ENCODE assay signal across 1 cellular context in the genomic region with DNA sequence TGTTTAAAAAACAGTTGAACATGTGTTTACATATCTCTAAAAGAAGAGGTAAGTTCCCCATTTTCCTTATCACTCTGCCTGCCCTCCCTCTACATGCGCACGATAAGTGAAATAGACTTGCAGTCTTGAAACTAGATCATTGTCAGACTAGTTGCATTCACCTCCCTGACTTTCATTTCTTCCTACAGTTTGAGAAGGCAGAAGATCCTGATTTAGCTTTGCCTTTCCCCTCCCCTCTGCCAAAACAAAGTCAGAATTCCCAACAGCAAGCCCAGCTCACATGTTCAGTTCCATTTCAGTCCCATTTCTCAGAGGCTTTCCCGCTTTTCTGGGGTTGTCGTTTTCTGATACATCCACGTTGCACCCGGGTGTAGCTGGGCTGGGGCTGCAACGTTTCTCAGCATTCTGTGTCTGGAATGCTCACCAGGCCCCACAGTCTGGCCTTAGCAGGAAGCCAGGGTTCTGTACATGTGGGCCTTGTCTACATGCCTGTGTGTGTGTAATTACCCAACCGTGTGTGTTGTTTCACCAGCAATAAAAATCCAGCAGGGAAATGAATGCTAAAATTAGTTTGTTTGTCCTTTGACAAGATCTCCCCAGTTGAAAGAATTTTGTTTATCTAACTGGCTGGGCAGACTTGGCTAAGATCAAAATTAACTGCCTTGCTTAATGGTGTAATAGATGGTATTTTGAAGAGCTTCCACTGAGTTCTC.
TF ChIP-seq lines count a peak whose summit lies in the region.

No MANE protein-coding gene starts in this region.

TF ChIP-seq in K562, 482 proteins besides CTCF, POLR2A, EP300 and RAD21 (continued from another document and continues in another):
- no peak for TF ChIP-seq TAF1 (IDR thresholded peaks at IDR 0.05; ENCODE audit: control insufficient read depth, extremely low read depth, insufficient read depth, low read length, severe bottlenecking)
- TF ChIP-seq, protein P1, sequence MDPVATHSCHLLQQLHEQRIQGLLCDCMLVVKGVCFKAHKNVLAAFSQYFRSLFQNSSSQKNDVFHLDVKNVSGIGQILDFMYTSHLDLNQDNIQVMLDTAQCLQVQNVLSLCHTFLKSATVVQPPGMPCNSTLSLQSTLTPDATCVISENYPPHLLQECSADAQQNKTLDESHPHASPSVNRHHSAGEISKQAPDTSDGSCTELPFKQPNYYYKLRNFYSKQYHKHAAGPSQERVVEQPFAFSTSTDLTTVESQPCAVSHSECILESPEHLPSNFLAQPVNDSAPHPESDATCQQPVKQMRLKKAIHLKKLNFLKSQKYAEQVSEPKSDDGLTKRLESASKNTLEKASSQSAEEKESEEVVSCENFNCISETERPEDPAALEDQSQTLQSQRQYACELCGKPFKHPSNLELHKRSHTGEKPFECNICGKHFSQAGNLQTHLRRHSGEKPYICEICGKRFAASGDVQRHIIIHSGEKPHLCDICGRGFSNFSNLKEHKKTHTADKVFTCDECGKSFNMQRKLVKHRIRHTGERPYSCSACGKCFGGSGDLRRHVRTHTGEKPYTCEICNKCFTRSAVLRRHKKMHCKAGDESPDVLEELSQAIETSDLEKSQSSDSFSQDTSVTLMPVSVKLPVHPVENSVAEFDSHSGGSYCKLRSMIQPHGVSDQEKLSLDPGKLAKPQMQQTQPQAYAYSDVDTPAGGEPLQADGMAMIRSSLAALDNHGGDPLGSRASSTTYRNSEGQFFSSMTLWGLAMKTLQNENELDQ (CRISPR knock-in tag; IDR thresholded peaks at IDR 0.05; ENCODE audit: borderline replicate concordance), result no peak
- TF ChIP-seq PTRF (tag; IDR thresholded peaks at IDR 0.05), result no peak
- TF ChIP-seq RBM22 (IDR thresholded peaks at IDR 0.05; ENCODE audit: low read depth, low read length, poor library complexity, severe bottlenecking), result no peak
- no peak for TF ChIP-seq PCBP2 (IDR thresholded peaks at IDR 0.05; ENCODE audit: low read depth, low read length, poor library complexity, severe bottlenecking)
- TF ChIP-seq ZC3H8 (IDR thresholded peaks at IDR 0.05), result no peak
- no peak for TF ChIP-seq ZC3H4 (CRISPR knock-in tag; IDR thresholded peaks at IDR 0.05; ENCODE audit: borderline replicate concordance)
- no peak for TF ChIP-seq ZNF174 (CRISPR knock-in tag; IDR thresholded peaks at IDR 0.05)
- TF ChIP-seq TBP (optimal IDR thresholded peaks at IDR 0.05; ENCODE audit: low read depth, low read length), result peak; percentile 51
- TF ChIP-seq, protein P2, sequence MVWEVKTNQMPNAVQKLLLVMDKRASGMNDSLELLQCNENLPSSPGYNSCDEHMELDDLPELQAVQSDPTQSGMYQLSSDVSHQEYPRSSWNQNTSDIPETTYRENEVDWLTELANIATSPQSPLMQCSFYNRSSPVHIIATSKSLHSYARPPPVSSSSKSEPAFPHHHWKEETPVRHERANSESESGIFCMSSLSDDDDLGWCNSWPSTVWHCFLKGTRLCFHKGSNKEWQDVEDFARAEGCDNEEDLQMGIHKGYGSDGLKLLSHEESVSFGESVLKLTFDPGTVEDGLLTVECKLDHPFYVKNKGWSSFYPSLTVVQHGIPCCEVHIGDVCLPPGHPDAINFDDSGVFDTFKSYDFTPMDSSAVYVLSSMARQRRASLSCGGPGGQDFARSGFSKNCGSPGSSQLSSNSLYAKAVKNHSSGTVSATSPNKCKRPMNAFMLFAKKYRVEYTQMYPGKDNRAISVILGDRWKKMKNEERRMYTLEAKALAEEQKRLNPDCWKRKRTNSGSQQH (CRISPR knock-in tag; IDR thresholded peaks at IDR 0.05), result peak; percentile 67; the same call in 1 of the 2 replicates
- no peak for TF ChIP-seq LARP7 (IDR thresholded peaks at IDR 0.05)
- TF ChIP-seq HOXB6 (CRISPR knock-in tag; IDR thresholded peaks at IDR 0.05; ENCODE audit: borderline replicate concordance), result no peak
- no peak for TF ChIP-seq MED1 (CRISPR knock-in tag; IDR thresholded peaks at IDR 0.05; ENCODE audit: borderline replicate concordance)
- no peak for TF ChIP-seq HMGN3 (IDR thresholded peaks at IDR 0.05; ENCODE audit: borderline replicate concordance, extremely low read depth, insufficient read length, low read depth, low read length)
- TF ChIP-seq, protein P3, sequence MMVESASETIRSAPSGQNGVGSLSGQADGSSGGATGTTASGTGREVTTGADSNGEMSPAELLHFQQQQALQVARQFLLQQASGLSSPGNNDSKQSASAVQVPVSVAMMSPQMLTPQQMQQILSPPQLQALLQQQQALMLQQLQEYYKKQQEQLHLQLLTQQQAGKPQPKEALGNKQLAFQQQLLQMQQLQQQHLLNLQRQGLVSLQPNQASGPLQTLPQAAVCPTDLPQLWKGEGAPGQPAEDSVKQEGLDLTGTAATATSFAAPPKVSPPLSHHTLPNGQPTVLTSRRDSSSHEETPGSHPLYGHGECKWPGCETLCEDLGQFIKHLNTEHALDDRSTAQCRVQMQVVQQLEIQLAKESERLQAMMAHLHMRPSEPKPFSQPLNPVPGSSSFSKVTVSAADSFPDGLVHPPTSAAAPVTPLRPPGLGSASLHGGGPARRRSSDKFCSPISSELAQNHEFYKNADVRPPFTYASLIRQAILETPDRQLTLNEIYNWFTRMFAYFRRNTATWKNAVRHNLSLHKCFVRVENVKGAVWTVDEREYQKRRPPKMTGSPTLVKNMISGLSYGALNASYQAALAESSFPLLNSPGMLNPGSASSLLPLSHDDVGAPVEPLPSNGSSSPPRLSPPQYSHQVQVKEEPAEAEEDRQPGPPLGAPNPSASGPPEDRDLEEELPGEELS (CRISPR knock-in tag; IDR thresholded peaks at IDR 0.05; ENCODE audit: borderline replicate concordance), result no peak
- TF ChIP-seq FOXA3 (CRISPR knock-in tag; conservative IDR thresholded peaks at IDR 0.05 in 1 of 2, IDR thresholded peaks at IDR 0.05 in 1 of 2), result peak in 1 of 2 experiments; percentile 52; a peak in 2 of 4 replicates
- no peak for TF ChIP-seq ZFP30 (CRISPR knock-in tag; IDR thresholded peaks at IDR 0.05; ENCODE audit: borderline replicate concordance)
- peak; percentile 74 for TF ChIP-seq POLR2H (tag; IDR thresholded peaks at IDR 0.05; ENCODE audit: low read depth)
- TF ChIP-seq ARHGAP35 (IDR thresholded peaks at IDR 0.05; ENCODE audit: partially characterized antibody), result no peak
- no peak; the same call in 1 of the 2 replicates for TF ChIP-seq NFE2 (IDR thresholded peaks at IDR 0.05; ENCODE audit: low read depth)
- no peak for TF ChIP-seq ZFP1 (CRISPR knock-in tag; IDR thresholded peaks at IDR 0.05)
- TF ChIP-seq TRIM24 (IDR thresholded peaks at IDR 0.05), result 0 out of 4 replicates have a peak, but pooled peaks of 1 of the 2 experiments have one; percentile 25
- TF ChIP-seq ZNF212 (CRISPR knock-in tag; IDR thresholded peaks at IDR 0.05), result 0 out of 2 replicates have a peak, but pooled peaks have one; percentile 22
- TF ChIP-seq ETV1 (tag; conservative IDR thresholded peaks at IDR 0.05; ENCODE audit: low read depth), result no peak
- TF ChIP-seq, protein P4, sequence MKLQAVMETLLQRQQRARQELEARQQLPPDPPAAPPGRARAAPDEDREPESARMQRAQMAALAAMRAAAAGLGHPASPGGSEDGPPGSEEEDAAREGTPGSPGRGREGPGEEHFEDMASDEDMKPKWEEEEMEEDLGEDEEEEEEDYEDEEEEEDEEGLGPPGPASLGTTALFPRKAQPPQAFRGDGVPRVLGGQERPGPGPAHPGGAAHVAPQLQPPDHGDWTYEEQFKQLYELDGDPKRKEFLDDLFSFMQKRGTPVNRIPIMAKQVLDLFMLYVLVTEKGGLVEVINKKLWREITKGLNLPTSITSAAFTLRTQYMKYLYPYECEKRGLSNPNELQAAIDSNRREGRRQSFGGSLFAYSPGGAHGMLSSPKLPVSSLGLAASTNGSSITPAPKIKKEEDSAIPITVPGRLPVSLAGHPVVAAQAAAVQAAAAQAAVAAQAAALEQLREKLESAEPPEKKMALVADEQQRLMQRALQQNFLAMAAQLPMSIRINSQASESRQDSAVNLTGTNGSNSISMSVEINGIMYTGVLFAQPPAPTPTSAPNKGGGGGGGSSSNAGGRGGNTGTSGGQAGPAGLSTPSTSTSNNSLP (IDR thresholded peaks at IDR 0.05; ENCODE audit: borderline replicate concordance, low read depth, low read length), result peak; percentile 33; the same call in 1 of the 2 replicates
- no peak for TF ChIP-seq JUN (IDR thresholded peaks at IDR 0.05; ENCODE audit: borderline replicate concordance, low read depth, low read length)
- no peak for TF ChIP-seq JUN (CRISPR knock-in tag; IDR thresholded peaks at IDR 0.05; ENCODE audit: borderline replicate concordance)
- peak; percentile 72; the same call in 1 of the 2 replicates for TF ChIP-seq CTBP1 (IDR thresholded peaks at IDR 0.05; ENCODE audit: borderline replicate concordance)
- TF ChIP-seq ZC3H11A (IDR thresholded peaks at IDR 0.05; ENCODE audit: low read depth, low read length), result no peak
- no peak for TF ChIP-seq RBM17 (IDR thresholded peaks at IDR 0.05; ENCODE audit: borderline replicate concordance, low read depth, low read length)
- TF ChIP-seq, protein P5, sequence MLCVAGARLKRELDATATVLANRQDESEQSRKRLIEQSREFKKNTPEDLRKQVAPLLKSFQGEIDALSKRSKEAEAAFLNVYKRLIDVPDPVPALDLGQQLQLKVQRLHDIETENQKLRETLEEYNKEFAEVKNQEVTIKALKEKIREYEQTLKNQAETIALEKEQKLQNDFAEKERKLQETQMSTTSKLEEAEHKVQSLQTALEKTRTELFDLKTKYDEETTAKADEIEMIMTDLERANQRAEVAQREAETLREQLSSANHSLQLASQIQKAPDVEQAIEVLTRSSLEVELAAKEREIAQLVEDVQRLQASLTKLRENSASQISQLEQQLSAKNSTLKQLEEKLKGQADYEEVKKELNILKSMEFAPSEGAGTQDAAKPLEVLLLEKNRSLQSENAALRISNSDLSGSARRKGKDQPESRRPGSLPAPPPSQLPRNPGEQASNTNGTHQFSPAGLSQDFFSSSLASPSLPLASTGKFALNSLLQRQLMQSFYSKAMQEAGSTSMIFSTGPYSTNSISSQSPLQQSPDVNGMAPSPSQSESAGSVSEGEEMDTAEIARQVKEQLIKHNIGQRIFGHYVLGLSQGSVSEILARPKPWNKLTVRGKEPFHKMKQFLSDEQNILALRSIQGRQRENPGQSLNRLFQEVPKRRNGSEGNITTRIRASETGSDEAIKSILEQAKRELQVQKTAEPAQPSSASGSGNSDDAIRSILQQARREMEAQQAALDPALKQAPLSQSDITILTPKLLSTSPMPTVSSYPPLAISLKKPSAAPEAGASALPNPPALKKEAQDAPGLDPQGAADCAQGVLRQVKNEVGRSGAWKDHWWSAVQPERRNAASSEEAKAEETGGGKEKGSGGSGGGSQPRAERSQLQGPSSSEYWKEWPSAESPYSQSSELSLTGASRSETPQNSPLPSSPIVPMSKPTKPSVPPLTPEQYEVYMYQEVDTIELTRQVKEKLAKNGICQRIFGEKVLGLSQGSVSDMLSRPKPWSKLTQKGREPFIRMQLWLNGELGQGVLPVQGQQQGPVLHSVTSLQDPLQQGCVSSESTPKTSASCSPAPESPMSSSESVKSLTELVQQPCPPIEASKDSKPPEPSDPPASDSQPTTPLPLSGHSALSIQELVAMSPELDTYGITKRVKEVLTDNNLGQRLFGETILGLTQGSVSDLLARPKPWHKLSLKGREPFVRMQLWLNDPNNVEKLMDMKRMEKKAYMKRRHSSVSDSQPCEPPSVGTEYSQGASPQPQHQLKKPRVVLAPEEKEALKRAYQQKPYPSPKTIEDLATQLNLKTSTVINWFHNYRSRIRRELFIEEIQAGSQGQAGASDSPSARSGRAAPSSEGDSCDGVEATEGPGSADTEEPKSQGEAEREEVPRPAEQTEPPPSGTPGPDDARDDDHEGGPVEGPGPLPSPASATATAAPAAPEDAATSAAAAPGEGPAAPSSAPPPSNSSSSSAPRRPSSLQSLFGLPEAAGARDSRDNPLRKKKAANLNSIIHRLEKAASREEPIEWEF (CRISPR knock-in tag; IDR thresholded peaks at IDR 0.05), result no peak
- no peak for TF ChIP-seq ASH1L (IDR thresholded peaks at IDR 0.05; ENCODE audit: borderline replicate concordance, low read depth, partially characterized antibody)
- TF ChIP-seq SRF (CRISPR knock-in tag; IDR thresholded peaks at IDR 0.05), result peak in 1 of 2 experiments; percentile 22; a peak in 1 of 4 replicates
- no peak for TF ChIP-seq HNRNPUL1 (IDR thresholded peaks at IDR 0.05; ENCODE audit: low read length)
- TF ChIP-seq BRCA1 (IDR thresholded peaks at IDR 0.05), result no peak
- no peak for TF ChIP-seq BRCA1 (CRISPR knock-in tag; IDR thresholded peaks at IDR 0.05)
- TF ChIP-seq ZNF140 (CRISPR knock-in tag; IDR thresholded peaks at IDR 0.05), result no peak
- TF ChIP-seq, protein P6, sequence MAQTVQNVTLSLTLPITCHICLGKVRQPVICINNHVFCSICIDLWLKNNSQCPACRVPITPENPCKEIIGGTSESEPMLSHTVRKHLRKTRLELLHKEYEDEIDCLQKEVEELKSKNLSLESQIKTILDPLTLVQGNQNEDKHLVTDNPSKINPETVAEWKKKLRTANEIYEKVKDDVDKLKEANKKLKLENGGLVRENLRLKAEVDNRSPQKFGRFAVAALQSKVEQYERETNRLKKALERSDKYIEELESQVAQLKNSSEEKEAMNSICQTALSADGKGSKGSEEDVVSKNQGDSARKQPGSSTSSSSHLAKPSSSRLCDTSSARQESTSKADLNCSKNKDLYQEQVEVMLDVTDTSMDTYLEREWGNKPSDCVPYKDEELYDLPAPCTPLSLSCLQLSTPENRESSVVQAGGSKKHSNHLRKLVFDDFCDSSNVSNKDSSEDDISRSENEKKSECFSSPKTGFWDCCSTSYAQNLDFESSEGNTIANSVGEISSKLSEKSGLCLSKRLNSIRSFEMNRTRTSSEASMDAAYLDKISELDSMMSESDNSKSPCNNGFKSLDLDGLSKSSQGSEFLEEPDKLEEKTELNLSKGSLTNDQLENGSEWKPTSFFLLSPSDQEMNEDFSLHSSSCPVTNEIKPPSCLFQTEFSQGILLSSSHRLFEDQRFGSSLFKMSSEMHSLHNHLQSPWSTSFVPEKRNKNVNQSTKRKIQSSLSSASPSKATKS (CRISPR knock-in tag; IDR thresholded peaks at IDR 0.05), result no peak
- TF ChIP-seq CBX2 (IDR thresholded peaks at IDR 0.05; ENCODE audit: insufficient read depth, low read length, poor library complexity, severe bottlenecking), result no peak
- TF ChIP-seq, protein P7, sequence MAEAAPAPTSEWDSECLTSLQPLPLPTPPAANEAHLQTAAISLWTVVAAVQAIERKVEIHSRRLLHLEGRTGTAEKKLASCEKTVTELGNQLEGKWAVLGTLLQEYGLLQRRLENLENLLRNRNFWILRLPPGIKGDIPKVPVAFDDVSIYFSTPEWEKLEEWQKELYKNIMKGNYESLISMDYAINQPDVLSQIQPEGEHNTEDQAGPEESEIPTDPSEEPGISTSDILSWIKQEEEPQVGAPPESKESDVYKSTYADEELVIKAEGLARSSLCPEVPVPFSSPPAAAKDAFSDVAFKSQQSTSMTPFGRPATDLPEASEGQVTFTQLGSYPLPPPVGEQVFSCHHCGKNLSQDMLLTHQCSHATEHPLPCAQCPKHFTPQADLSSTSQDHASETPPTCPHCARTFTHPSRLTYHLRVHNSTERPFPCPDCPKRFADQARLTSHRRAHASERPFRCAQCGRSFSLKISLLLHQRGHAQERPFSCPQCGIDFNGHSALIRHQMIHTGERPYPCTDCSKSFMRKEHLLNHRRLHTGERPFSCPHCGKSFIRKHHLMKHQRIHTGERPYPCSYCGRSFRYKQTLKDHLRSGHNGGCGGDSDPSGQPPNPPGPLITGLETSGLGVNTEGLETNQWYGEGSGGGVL (CRISPR knock-in tag; IDR thresholded peaks at IDR 0.05), result no peak
